In the genomic region with DNA sequence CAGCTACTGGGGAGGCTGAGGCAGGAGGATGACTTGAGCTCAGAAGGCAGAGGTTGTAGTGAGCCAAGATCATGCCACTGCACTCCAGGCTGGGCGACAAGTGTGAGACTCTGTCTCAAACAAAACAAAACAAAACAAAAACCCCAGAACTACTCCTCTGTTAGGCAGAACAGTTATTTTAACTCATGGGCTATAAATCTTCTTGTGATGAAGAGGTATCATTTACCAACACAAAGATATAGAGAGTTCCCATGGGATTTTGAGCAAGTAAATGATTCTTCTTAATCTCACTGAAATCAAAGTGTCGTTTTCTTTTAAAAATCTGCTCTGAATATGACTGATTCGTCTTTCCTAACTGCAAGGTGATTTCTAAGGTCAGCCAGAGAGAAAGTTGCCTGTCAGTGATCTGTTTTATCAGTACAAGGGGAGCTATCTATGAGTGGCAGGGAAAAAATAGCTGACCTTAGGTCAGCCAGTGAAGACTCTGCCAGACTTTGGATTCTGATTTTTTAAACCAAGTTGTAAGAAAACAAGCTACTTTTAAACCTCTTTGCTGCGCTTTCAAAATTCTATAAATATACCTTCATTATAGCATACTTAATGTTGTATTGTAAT, we compare ENCODE assay signal across 16 cellular contexts. TPM values are rescaled to one million over a fixed set of nuclear protein-coding genes. Genes with fewer than 3 reads are reported as not detected.
"Had no signal": no experiment of that assay in that cellular context is flagged by ENCODE, and none has a peak within 500 bp of the region (broad histone marks: within the 10 kb centered on the region; RNA-seq: fewer than 3 reads in every experiment).

No MANE protein-coding gene starts in this region.

- H3K36me3 ChIP-seq: left lung, upper lobe of right lung had no signal

- DNase-seq: activated CD4-positive, CD25-positive, alpha-beta regulatory T cell treated with anti-CD3 and anti-CD28 coated beads, Interleukin-2, amount 50 U/mL, for 72 hours; activated naive CD4-positive, alpha-beta T cell; activated T-cell treated with anti-CD3 and anti-CD28 coated beads for 4 hours; anterior cingulate cortex; islet precursor cell; left lung; naive thymus-derived CD8-positive, alpha-beta T cell; nucleus accumbens; stimulated activated CD4-positive, alpha-beta T cell treated with anti-CD3 and anti-CD28 coated beads, Interleukin-1b, Interleukin-23, amount 100 ng/mL, for 48 hours; stimulated activated naive CD8-positive, alpha-beta T cell treated with anti-CD3 and anti-CD28 coated beads, Interleukin-15, amount 100 ng/mL, for 72 hours; T-helper 1 cell; testis; upper lobe of right lung had no signal

- ATAC-seq: left lung; naive thymus-derived CD8-positive, alpha-beta T cell; stimulated activated naive CD8-positive, alpha-beta T cell treated with anti-CD3 and anti-CD28 coated beads, Interleukin-15, amount 100 ng/mL, for 72 hours; upper lobe of right lung had no signal

- H3K4me3 Mint-ChIP-seq: memory B cell; naive thymus-derived CD8-positive, alpha-beta T cell; stimulated activated naive CD8-positive, alpha-beta T cell treated with anti-CD3 and anti-CD28 coated beads, Interleukin-15, amount 100 ng/mL, for 72 hours had no signal

- H3K4me3 ChIP-seq: left lung, testis, upper lobe of right lung had no signal

- H3K36me3 Mint-ChIP-seq: memory B cell had no signal

- H3K27ac Mint-ChIP-seq: memory B cell; naive thymus-derived CD8-positive, alpha-beta T cell; stimulated activated naive CD8-positive, alpha-beta T cell treated with anti-CD3 and anti-CD28 coated beads, Interleukin-15, amount 100 ng/mL, for 72 hours had no signal

- H3K27me3 ChIP-seq: testis had no signal

- H3K9me3 Mint-ChIP-seq: memory B cell; stimulated activated naive CD8-positive, alpha-beta T cell treated with anti-CD3 and anti-CD28 coated beads, Interleukin-15, amount 100 ng/mL, for 72 hours had no signal

- H3K27ac ChIP-seq: epithelial cell of prostate, left lung, testis, upper lobe of right lung had no signal

- H3K9me3 ChIP-seq: left lung, testis, upper lobe of right lung had no signal

RNA-seq across cellular contexts. Expression of gene DSP, which starts 3.8 kb away (rescaled TPM):
- total RNA-seq: fibroblast of lung had no signal
- polyA plus RNA-seq: naive thymus-derived CD8-positive, alpha-beta T cell had no signal
